10 cellular contexts compared by ENCODE assay signal in genomic region chr6:158032354-158032733, GRCh38. TPM values are rescaled to one million over a fixed set of nuclear protein-coding genes. Genes with fewer than 3 reads are reported as not detected.
DNase-seq lines count a peak whose midpoint lies in the region; ATAC-seq and TF ChIP-seq lines count a peak whose summit lies in the region.
"Had no signal": no experiment of that assay in that cellular context is flagged by ENCODE, and none has a peak within 500 bp of the region (broad histone marks: within the 10 kb centered on the region; RNA-seq: fewer than 3 reads in every experiment).

No MANE protein-coding gene starts in this region.

- TF ChIP-seq EP300 in transverse colon (IDR thresholded peaks at IDR 0.05; ENCODE audit: low read depth) = no peak

- 88% methylated on average over 9 of the region's 9 CpGs; no CpG with 5 or more reads in 1 of the 2 donors for WGBS in transverse colon (ENCODE audit: low coverage in 1 of 2), 2 donors

- ATAC-seq in activated naive CD4-positive, alpha-beta T cell treated with anti-CD3 and anti-CD28 coated beads, Interleukin-2, amount 50 U/mL, for 72 hours = no peak
- ATAC-seq in GM21526 (IDR thresholded peaks at IDR 0.05; ENCODE audit: low FRiP score, unreplicated experiment) = no peak

- H3K4me1 ChIP-seq in transverse colon = peaks cover 10 to 43% (median 25%) of the 10 kb centered on the region in 4 donors

- intact Hi-C loops in transverse colon (cut with DNase I; ENCODE audit: low total_unique reads) = no loop called here

- DNase-seq in activated naive CD4-positive, alpha-beta T cell treated with anti-CD3 and anti-CD28 coated beads, Interleukin-2, amount 50 U/mL, for 16 hours = peak; percentile 4
- DNase-seq in activated naive CD4-positive, alpha-beta T cell treated with anti-CD3 and anti-CD28 coated beads, Interleukin-2, amount 50 U/mL, for 72 hours (ENCODE audit: low spot score in 2 of 2) = no peak
- DNase-seq in mesenteric fat pad (ENCODE audit: low spot score) (peak; percentile 49), transverse colon (peak; percentile 4), kidney glomerular epithelial cell (lab: John Stamatoyannopoulos, UW) (no peak)
- no peak for DNase-seq in stimulated activated CD4-positive, alpha-beta T cell treated with anti-CD3 and anti-CD28 coated beads, Interleukin-4, amount 100 ng/mL, for 24 hours
- DNase-seq: ACHN, NCI-H2029 treated with DMSO at 0.1 percent for 48 hours had no signal

- in situ Hi-C loops in transverse colon (cut with MboI; ENCODE audit: low pct_ligation_motif_present in 1 of 4, low pct_unique_long_range_greater_than_20kb in 1 of 4, low sequenced_read_pairs in 3 of 4) = no loop called here

- TF ChIP-seq POLR2A in transverse colon (IDR thresholded peaks at IDR 0.05) = no peak

- H3K27ac ChIP-seq in cingulate gyrus (ENCODE audit: low read depth, low read length) (peak overlapping the region; percentile 72), transverse colon (peak overlapping the region in 3 of 4 donors; percentile 20 to 51 (median 39))

- H3K36me3 Mint-ChIP-seq in activated naive CD4-positive, alpha-beta T cell treated with anti-CD3 and anti-CD28 coated beads, Interleukin-2, amount 50 U/mL, for 72 hours = peaks cover 29 to 44% of the 10 kb centered on the region in 2 donors

- no peaks in the 10 kb centered on the region for H3K36me3 ChIP-seq in transverse colon

- H3K4me3 ChIP-seq in transverse colon = no peak overlapping the region

- TF ChIP-seq CTCF in transverse colon (IDR thresholded peaks at IDR 0.05) = no peak

- no peaks in the 10 kb centered on the region for H3K27me3 ChIP-seq in transverse colon

- H3K9me3 ChIP-seq in transverse colon = no peaks in the 10 kb centered on the region

- H3K27ac Mint-ChIP-seq in activated naive CD4-positive, alpha-beta T cell treated with anti-CD3 and anti-CD28 coated beads, Interleukin-2, amount 50 U/mL, for 72 hours = no peak overlapping the region

- no peaks in the 10 kb centered on the region for H3K9me3 Mint-ChIP-seq in activated naive CD4-positive, alpha-beta T cell treated with anti-CD3 and anti-CD28 coated beads, Interleukin-2, amount 50 U/mL, for 72 hours

RNA-seq across cellular contexts. Expression of gene SYNJ2, which starts 50.7 kb away (rescaled TPM):
- total RNA-seq in activated naive CD4-positive, alpha-beta T cell treated with anti-CD3 and anti-CD28 coated beads, Interleukin-2, amount 50 U/mL, for 72 hours = 10 to 100 TPM; 31.6 to 51.7 TPM
- total RNA-seq in mesenteric fat pad (7.5 TPM), transverse colon (10 to 100 TPM; 27.8 to 42.6 (median 31.8) TPM)

Comparison
In these comparisons a context has a peak if more than half of its experiments do, and no peak if none do; other contexts are left out.
1. DNase-seq: peak in activated naive CD4-positive, alpha-beta T cell treated with anti-CD3 and anti-CD28 coated beads, Interleukin-2, amount 50 U/mL, for 16 hours (single experiment), mesenteric fat pad (single experiment) and transverse colon (single experiment); none in activated naive CD4-positive, alpha-beta T cell treated with anti-CD3 and anti-CD28 coated beads, Interleukin-2, amount 50 U/mL, for 72 hours (0 of 2), kidney glomerular epithelial cell (single experiment) and stimulated activated CD4-positive, alpha-beta T cell treated with anti-CD3 and anti-CD28 coated beads, Interleukin-4, amount 100 ng/mL, for 24 hours (single experiment).